ENCODE assay signal across 1 cellular context in genomic region chr12:122028165-122028591, GRCh38.
TF ChIP-seq lines count a peak whose summit lies in the region.

No MANE protein-coding gene starts in this region.

TF ChIP-seq in HepG2, 621 proteins besides CTCF, POLR2A, EP300 and RAD21 (continued from another document):
- no peak for TF ChIP-seq THAP11 (CRISPR knock-in tag; IDR thresholded peaks at IDR 0.05)
- TF ChIP-seq, protein P1, sequence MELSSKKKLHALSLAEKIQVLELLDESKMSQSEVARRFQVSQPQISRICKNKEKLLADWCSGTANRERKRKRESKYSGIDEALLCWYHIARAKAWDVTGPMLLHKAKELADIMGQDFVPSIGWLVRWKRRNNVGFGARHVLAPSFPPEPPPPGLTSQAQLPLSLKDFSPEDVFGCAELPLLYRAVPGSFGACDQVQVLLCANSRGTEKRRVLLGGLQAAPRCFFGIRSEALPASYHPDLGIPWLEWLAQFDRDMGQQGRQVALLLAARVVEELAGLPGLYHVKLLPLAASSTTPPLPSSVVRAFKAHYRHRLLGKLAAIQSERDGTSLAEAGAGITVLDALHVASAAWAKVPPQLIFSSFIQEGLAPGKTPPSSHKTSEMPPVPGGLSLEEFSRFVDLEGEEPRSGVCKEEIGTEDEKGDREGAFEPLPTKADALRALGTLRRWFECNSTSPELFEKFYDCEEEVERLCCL (CRISPR knock-in tag; IDR thresholded peaks at IDR 0.05; ENCODE audit: borderline replicate concordance), result no peak
- no peak for TF ChIP-seq JUNB (CRISPR knock-in tag; IDR thresholded peaks at IDR 0.05; ENCODE audit: borderline replicate concordance)
- TF ChIP-seq, protein P2, sequence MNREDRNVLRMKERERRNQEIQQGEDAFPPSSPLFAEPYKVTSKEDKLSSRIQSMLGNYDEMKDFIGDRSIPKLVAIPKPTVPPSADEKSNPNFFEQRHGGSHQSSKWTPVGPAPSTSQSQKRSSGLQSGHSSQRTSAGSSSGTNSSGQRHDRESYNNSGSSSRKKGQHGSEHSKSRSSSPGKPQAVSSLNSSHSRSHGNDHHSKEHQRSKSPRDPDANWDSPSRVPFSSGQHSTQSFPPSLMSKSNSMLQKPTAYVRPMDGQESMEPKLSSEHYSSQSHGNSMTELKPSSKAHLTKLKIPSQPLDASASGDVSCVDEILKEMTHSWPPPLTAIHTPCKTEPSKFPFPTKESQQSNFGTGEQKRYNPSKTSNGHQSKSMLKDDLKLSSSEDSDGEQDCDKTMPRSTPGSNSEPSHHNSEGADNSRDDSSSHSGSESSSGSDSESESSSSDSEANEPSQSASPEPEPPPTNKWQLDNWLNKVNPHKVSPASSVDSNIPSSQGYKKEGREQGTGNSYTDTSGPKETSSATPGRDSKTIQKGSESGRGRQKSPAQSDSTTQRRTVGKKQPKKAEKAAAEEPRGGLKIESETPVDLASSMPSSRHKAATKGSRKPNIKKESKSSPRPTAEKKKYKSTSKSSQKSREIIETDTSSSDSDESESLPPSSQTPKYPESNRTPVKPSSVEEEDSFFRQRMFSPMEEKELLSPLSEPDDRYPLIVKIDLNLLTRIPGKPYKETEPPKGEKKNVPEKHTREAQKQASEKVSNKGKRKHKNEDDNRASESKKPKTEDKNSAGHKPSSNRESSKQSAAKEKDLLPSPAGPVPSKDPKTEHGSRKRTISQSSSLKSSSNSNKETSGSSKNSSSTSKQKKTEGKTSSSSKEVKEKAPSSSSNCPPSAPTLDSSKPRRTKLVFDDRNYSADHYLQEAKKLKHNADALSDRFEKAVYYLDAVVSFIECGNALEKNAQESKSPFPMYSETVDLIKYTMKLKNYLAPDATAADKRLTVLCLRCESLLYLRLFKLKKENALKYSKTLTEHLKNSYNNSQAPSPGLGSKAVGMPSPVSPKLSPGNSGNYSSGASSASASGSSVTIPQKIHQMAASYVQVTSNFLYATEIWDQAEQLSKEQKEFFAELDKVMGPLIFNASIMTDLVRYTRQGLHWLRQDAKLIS (CRISPR knock-in tag; IDR thresholded peaks at IDR 0.05), result no peak
- TF ChIP-seq ZFP37 (CRISPR knock-in tag; IDR thresholded peaks at IDR 0.05; ENCODE audit: borderline replicate concordance), result no peak
- no peak for TF ChIP-seq POGZ (CRISPR knock-in tag; IDR thresholded peaks at IDR 0.05)
- TF ChIP-seq ZBTB10 (CRISPR knock-in tag; IDR thresholded peaks at IDR 0.05; ENCODE audit: borderline replicate concordance), result no peak
- TF ChIP-seq, protein P3, sequence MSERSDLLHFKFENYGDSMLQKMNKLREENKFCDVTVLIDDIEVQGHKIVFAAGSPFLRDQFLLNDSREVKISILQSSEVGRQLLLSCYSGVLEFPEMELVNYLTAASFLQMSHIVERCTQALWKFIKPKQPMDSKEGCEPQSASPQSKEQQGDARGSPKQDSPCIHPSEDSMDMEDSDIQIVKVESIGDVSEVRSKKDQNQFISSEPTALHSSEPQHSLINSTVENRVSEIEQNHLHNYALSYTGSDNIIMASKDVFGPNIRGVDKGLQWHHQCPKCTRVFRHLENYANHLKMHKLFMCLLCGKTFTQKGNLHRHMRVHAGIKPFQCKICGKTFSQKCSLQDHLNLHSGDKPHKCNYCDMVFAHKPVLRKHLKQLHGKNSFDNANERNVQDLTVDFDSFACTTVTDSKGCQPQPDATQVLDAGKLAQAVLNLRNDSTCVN (CRISPR knock-in tag; IDR thresholded peaks at IDR 0.05; ENCODE audit: borderline replicate concordance), result no peak
- TF ChIP-seq ZNF317 (CRISPR knock-in tag; IDR thresholded peaks at IDR 0.05), result no peak
- TF ChIP-seq RBM39 (IDR thresholded peaks at IDR 0.05; ENCODE audit: low read depth, low read length, poor library complexity, severe bottlenecking), result no peak
- no peak for TF ChIP-seq ZFX (CRISPR knock-in tag; IDR thresholded peaks at IDR 0.05; ENCODE audit: low read depth)
- TF ChIP-seq RELA (CRISPR knock-in tag; IDR thresholded peaks at IDR 0.05), result no peak
- no peak for TF ChIP-seq HOXD1 (CRISPR knock-in tag; IDR thresholded peaks at IDR 0.05)
